1 cellular context compared by ENCODE assay signal in the genomic region with DNA sequence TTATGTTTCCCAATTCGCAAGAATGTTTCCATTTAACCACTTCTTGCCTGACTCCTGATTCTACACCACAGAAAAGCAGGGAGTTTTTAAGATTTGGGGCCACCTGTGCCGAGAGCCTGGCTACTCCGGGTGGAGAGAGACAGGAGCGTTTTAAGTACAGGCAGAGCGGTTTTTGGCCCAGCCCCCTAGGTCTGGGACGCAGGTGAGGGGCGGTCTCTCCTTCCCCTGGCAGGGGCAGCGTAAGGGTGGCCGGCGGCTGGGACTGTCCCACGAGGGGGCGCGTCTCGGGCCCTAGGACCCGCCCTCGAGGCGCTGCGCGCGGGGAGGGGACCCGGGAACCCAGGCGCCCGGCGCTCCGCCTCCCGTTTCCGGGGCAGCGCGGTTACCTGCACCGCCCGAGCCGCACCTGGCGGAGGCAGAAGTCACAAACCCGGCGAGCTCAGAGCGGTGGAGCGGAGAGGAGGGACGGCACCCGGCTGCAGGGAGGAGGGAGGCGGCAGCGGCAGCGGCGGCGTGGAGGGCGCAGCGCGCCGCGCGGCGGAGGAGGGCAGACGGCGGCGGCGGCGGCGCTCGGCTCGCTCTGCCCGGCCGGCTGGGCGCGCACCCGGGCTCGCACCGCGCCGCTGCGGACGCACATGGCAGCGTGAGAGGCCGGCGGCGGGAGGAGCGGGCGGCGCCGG.
TF ChIP-seq lines count a peak whose summit lies in the region.

A gene (plus strand): TSS at position 365 of the 680 bp plus-strand sequence. CDS start 508 bp downstream, outside the sequence.

TF ChIP-seq in GM12878, 131 proteins besides CTCF, POLR2A, EP300 and RAD21:
- TF ChIP-seq IKZF1 (conservative IDR thresholded peaks at IDR 0.05) (peak; percentile 67; the same call in 1 of the 2 replicates), RAD51 (IDR thresholded peaks at IDR 0.05) (no peak), TCF12 (IDR thresholded peaks at IDR 0.05; ENCODE audit: low read depth, low read length) (no peak), TCF3 (IDR thresholded peaks at IDR 0.05; ENCODE audit: borderline replicate concordance, insufficient read depth, low read depth, low read length) (peak; percentile 70), PML (IDR thresholded peaks at IDR 0.05; ENCODE audit: low read length) (no peak), CREB1 (IDR thresholded peaks at IDR 0.05; ENCODE audit: low read depth) (0 out of 2 replicates have a peak, but pooled peaks have one; percentile 13), MTA2 (IDR thresholded peaks at IDR 0.05; ENCODE audit: low read depth) (no peak), SREBF2 (IDR thresholded peaks at IDR 0.05; ENCODE audit: low read length) (no peak), EED (IDR thresholded peaks at IDR 0.05; ENCODE audit: low read depth) (no peak), GATAD2B (conservative IDR thresholded peaks at IDR 0.05; ENCODE audit: low read depth) (peak; percentile 58; the same call in 1 of the 2 replicates), HDAC6 (IDR thresholded peaks at IDR 0.05; ENCODE audit: unreplicated experiment) (no peak), YY1 (IDR thresholded peaks at IDR 0.05; ENCODE audit: low read depth, low read length) (0 out of 2 replicates have a peak, but pooled peaks have one; percentile 6), NBN (IDR thresholded peaks at IDR 0.05) (no peak), ZNF384 (IDR thresholded peaks at IDR 0.05; ENCODE audit: borderline replicate concordance, low read depth, low read length) (no peak), SIN3A (IDR thresholded peaks at IDR 0.05; ENCODE audit: low read depth, low read length) (no peak), RFX5 (IDR thresholded peaks at IDR 0.05; ENCODE audit: low read depth, low read length) (no peak), IKZF2 (IDR thresholded peaks at IDR 0.05) (no peak), LARP7 (IDR thresholded peaks at IDR 0.05) (0 out of 2 replicates have a peak, but pooled peaks have one; percentile 28), BHLHE40 (IDR thresholded peaks at IDR 0.05; ENCODE audit: borderline replicate concordance in 1 of 2, low read depth in 2 of 2, low read length in 1 of 2) (peak in 1 of 2 experiments; percentile 40; a peak in 2 of 4 replicates), NR2F1 (conservative IDR thresholded peaks at IDR 0.05) (0 out of 2 replicates have a peak, but pooled peaks have one; percentile 19)
- TF ChIP-seq, protein P1, sequence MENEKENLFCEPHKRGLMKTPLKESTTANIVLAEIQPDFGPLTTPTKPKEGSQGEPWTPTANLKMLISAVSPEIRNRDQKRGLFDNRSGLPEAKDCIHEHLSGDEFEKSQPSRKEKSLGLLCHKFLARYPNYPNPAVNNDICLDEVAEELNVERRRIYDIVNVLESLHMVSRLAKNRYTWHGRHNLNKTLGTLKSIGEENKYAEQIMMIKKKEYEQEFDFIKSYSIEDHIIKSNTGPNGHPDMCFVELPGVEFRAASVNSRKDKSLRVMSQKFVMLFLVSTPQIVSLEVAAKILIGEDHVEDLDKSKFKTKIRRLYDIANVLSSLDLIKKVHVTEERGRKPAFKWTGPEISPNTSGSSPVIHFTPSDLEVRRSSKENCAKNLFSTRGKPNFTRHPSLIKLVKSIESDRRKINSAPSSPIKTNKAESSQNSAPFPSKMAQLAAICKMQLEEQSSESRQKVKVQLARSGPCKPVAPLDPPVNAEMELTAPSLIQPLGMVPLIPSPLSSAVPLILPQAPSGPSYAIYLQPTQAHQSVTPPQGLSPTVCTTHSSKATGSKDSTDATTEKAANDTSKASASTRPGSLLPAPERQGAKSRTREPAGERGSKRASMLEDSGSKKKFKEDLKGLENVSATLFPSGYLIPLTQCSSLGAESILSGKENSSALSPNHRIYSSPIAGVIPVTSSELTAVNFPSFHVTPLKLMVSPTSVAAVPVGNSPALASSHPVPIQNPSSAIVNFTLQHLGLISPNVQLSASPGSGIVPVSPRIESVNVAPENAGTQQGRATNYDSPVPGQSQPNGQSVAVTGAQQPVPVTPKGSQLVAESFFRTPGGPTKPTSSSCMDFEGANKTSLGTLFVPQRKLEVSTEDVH (IDR thresholded peaks at IDR 0.05; ENCODE audit: low read depth, partially characterized antibody): no peak
- TF ChIP-seq, protein P2, sequence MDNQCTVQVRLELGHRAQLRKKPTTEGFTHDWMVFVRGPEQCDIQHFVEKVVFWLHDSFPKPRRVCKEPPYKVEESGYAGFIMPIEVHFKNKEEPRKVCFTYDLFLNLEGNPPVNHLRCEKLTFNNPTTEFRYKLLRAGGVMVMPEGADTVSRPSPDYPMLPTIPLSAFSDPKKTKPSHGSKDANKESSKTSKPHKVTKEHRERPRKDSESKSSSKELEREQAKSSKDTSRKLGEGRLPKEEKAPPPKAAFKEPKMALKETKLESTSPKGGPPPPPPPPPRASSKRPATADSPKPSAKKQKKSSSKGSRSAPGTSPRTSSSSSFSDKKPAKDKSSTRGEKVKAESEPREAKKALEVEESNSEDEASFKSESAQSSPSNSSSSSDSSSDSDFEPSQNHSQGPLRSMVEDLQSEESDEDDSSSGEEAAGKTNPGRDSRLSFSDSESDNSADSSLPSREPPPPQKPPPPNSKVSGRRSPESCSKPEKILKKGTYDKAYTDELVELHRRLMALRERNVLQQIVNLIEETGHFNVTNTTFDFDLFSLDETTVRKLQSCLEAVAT (IDR thresholded peaks at IDR 0.05): no peak
